Comparison of ENCODE assay signal across 14 cellular contexts in genomic region chrX:124488412-124489161, GRCh38.
DNase-seq lines count a peak whose midpoint lies in the region; ATAC-seq, FAIRE-seq and TF ChIP-seq lines count a peak whose summit lies in the region.
"Had no signal": no experiment of that assay in that cellular context is flagged by ENCODE, and none has a peak within 500 bp of the region (broad histone marks: within the 10 kb centered on the region; RNA-seq: fewer than 3 reads in every experiment).

No MANE protein-coding gene starts in this region.

- H3K9me3 ChIP-seq in BE2C: no peaks in the 10 kb centered on the region

- H3K4me3 ChIP-seq in BE2C (ENCODE audit: low read depth, low read length): no peak overlapping the region
- H3K4me3 ChIP-seq: PC-9 had no signal

- TF ChIP-seq POLR2A in GM12891 (IDR thresholded peaks at IDR 0.05; ENCODE audit: low read depth, low read length): no peak

- ATAC-seq in GM19397 (IDR thresholded peaks at IDR 0.05; ENCODE audit: unreplicated experiment) (peak; percentile 85), HG02678 (IDR thresholded peaks at IDR 0.05; ENCODE audit: unreplicated experiment) (peak; percentile 74), HG03442 (IDR thresholded peaks at IDR 0.05; ENCODE audit: unreplicated experiment) (peak; percentile 94)

- DNase-seq in GM12891 (ENCODE audit: insufficient read length, low spot score) (no peak), KG1 (lab: John Stamatoyannopoulos, UW) (no peak), BE2C (no peak), NCI-H345 (lab: John Stamatoyannopoulos, UW) (no peak)
- no peak for DNase-seq in stimulated activated CD4-positive, alpha-beta T cell treated with anti-CD3 and anti-CD28 coated beads, Interleukin-4, amount 100 ng/mL, for 24 hours
- DNase-seq: activated CD4-positive, CD25-positive, alpha-beta regulatory T cell treated with anti-CD3 and anti-CD28 coated beads, Interleukin-2, amount 50 U/mL, for 72 hours; activated naive CD8-positive, alpha-beta T cell treated with anti-CD3 and anti-CD28 coated beads, Interleukin-2, amount 10 ng/mL, durations not matched to agents 7 days and 5 days; activated T-cell treated with anti-CD3 and anti-CD28 coated beads for 4 hours; kidney glomerular epithelial cell; PC-9 had no signal

- no peaks in the 10 kb centered on the region for H3K4me1 ChIP-seq in BE2C

- FAIRE-seq in GM12891 (lab: Jason Lieb, UNC): peak; percentile 31
- FAIRE-seq: H1 had no signal

- no peak for TF ChIP-seq CTCF in BE2C (IDR thresholded peaks at IDR 0.05; ENCODE audit: low read depth, low read length)

- no peaks in the 10 kb centered on the region for H3K27me3 ChIP-seq in BE2C

- H3K36me3 ChIP-seq in BE2C: no peaks in the 10 kb centered on the region

TF ChIP-seq in GM12891, 5 proteins besides CTCF, POLR2A, EP300 and RAD21:
- peak; percentile 70 for TF ChIP-seq SPI1 (IDR thresholded peaks at IDR 0.05; ENCODE audit: low read depth, low read length)
- TF ChIP-seq PAX5 (IDR thresholded peaks at IDR 0.05; ENCODE audit: insufficient read depth, low read length, severe bottlenecking): peak; percentile 51
- TF ChIP-seq POU2F2 (IDR thresholded peaks at IDR 0.05; ENCODE audit: low read depth, low read length): no peak
TF ChIP-seq in GM12891: peak in this region for 2.
